In the genomic region with DNA sequence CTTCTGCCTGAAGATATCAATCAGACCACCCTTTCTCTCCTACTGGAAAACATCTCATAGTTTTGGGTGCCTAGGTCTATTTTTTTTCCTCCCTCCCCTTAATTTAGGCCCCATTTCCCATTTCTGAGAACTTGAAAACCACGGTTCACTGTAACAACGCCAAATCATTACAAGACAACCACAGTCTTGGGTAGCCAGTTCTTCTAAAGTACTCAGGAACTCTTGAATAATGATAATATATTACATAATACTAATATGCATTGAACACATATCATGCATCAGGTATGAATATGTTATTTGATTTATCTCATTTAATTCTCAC, we compare ENCODE assay signal across 22 cellular contexts.
DNase-seq lines count a peak whose midpoint lies in the region; ATAC-seq, FAIRE-seq and TF ChIP-seq lines count a peak whose summit lies in the region.
"Had no signal": no experiment of that assay in that cellular context is flagged by ENCODE, and none has a peak within 500 bp of the region (broad histone marks: within the 10 kb centered on the region; RNA-seq: fewer than 3 reads in every experiment).

No MANE protein-coding gene starts in this region.

- H3K27me3 Mint-ChIP-seq in activated CD4-positive, alpha-beta memory T cell treated with anti-CD3 and anti-CD28 coated beads, Interleukin-2, amount 10 ng/mL, durations not matched to agents 7 days and 5 days, result peaks cover 5% of the 10 kb centered on the region
- H3K27me3 Mint-ChIP-seq: activated T-helper 17 cell treated with anti-CD3 and anti-CD28 coated beads, Interleukin-2, amount 50 U/mL, for 72 hours; CD8-positive, alpha-beta memory T cell; IgD-negative memory B cell; memory B cell had no signal

- no peaks in the 10 kb centered on the region for H3K9me3 ChIP-seq in OCI-LY7 (ENCODE audit: low read length)
- no peaks in the 10 kb centered on the region for H3K9me3 ChIP-seq in lower lobe of right lung
- H3K9me3 ChIP-seq: esophagus muscularis mucosa, heart left ventricle, uterus had no signal

- CTCF ChIA-PET in OCI-LY7 (lab: Charles Lee; ENCODE audit: unreplicated experiment), result interaction anchor here (0.9 kb wide), 1 partner anchor 18 kb away, joined by 4 read pairs; no protein-coding TSS in a partner anchor
- CTCF ChIA-PET in activated CD4-positive, alpha-beta memory T cell treated with anti-CD3 and anti-CD28 coated beads, Interleukin-2, amount 10 ng/mL, durations not matched to agents 7 days and 5 days (lab: Charles Lee), result interaction anchor here (0.8 to 2.2 kb wide), 2 partner anchors 9 to 18 kb away, joined by 3 to 8 read pairs; no protein-coding TSS in a partner anchor

- peaks cover 38% of the 10 kb centered on the region for H3K4me1 Mint-ChIP-seq in activated CD4-positive, alpha-beta memory T cell treated with anti-CD3 and anti-CD28 coated beads, Interleukin-2, amount 10 ng/mL, durations not matched to agents 7 days and 5 days

- H3K36me3 ChIP-seq in OCI-LY7 (ENCODE audit: insufficient read depth, low read length), result no peaks in the 10 kb centered on the region
- H3K36me3 ChIP-seq in lower lobe of right lung, result no peaks in the 10 kb centered on the region
- H3K36me3 ChIP-seq: esophagus muscularis mucosa, heart left ventricle, neural progenitor cell, uterus had no signal

- H3K27ac Mint-ChIP-seq in activated CD4-positive, alpha-beta memory T cell treated with anti-CD3 and anti-CD28 coated beads, Interleukin-2, amount 10 ng/mL, durations not matched to agents 7 days and 5 days, result no peak overlapping the region
- H3K27ac Mint-ChIP-seq: activated T-helper 17 cell treated with anti-CD3 and anti-CD28 coated beads, Interleukin-2, amount 50 U/mL, for 72 hours; memory B cell; neural progenitor cell; stimulated activated naive CD8-positive, alpha-beta T cell treated with anti-CD3 and anti-CD28 coated beads, Interleukin-15, amount 100 ng/mL, for 72 hours had no signal

- POLR2A ChIA-PET in OCI-LY7 (lab: Charles Lee), result interaction anchor here (0.8 to 2.4 kb wide), 7 partner anchors 20 to 197 kb away, joined by 3 to 12 read pairs (median 3); partner anchors contain the start of gene EGR2
- POLR2A ChIA-PET in activated CD4-positive, alpha-beta memory T cell treated with anti-CD3 and anti-CD28 coated beads, Interleukin-2, amount 10 ng/mL, durations not matched to agents 7 days and 5 days (lab: Charles Lee), result interaction anchor here (0.7 to 1.3 kb wide), 4 partner anchors 114 to 513 kb away, joined by 3 to 5 read pairs (median 4); partner anchors contain the start of genes ADO and NRBF2

- DNase-seq in AG10803 (ENCODE audit: low read depth) (peak; percentile 46), GM19239 (ENCODE audit: insufficient read length, low spot score) (no peak), OCI-LY7 (ENCODE audit: low spot score) (no peak), lower lobe of right lung (no peak), germinal center (ENCODE audit: low spot score) (no peak)
- DNase-seq in activated CD4-positive, alpha-beta memory T cell treated with anti-CD3 and anti-CD28 coated beads, Interleukin-2, amount 10 ng/mL, durations not matched to agents 7 days and 5 days, result no peak
- DNase-seq in activated CD4-positive, alpha-beta T cell treated with anti-CD3 and anti-CD28 coated beads, Interleukin-2, amount 50 U/mL, for 1 hour, result no peak
- DNase-seq: CD8-positive, alpha-beta memory T cell; central memory CD4-positive, alpha-beta T cell; effector CD4-positive, alpha-beta T cell; NCI-H1092 treated with DMSO at 0.1 percent for 48 hours; RPMI8226; stimulated activated naive CD8-positive, alpha-beta T cell treated with anti-CD3 and anti-CD28 coated beads, Interleukin-15, amount 100 ng/mL, for 72 hours; T-helper 1 cell; uterus had no signal

- H3K4me3 Mint-ChIP-seq in activated CD4-positive, alpha-beta memory T cell treated with anti-CD3 and anti-CD28 coated beads, Interleukin-2, amount 10 ng/mL, durations not matched to agents 7 days and 5 days, result no peak overlapping the region
- H3K4me3 Mint-ChIP-seq: activated T-helper 17 cell treated with anti-CD3 and anti-CD28 coated beads, Interleukin-2, amount 50 U/mL, for 72 hours; memory B cell; neural progenitor cell; stimulated activated naive CD8-positive, alpha-beta T cell treated with anti-CD3 and anti-CD28 coated beads, Interleukin-15, amount 100 ng/mL, for 72 hours had no signal

- H3K9me3 Mint-ChIP-seq in activated CD4-positive, alpha-beta memory T cell treated with anti-CD3 and anti-CD28 coated beads, Interleukin-2, amount 10 ng/mL, durations not matched to agents 7 days and 5 days, result no peaks in the 10 kb centered on the region
- H3K9me3 Mint-ChIP-seq: activated T-helper 17 cell treated with anti-CD3 and anti-CD28 coated beads, Interleukin-2, amount 50 U/mL, for 72 hours; CD8-positive, alpha-beta memory T cell; memory B cell; neural progenitor cell had no signal

- peaks cover 46% of the 10 kb centered on the region for H3K4me1 ChIP-seq in OCI-LY7 (ENCODE audit: insufficient read depth, low read length, poor library complexity, severe bottlenecking)
- peaks cover 29% of the 10 kb centered on the region for H3K4me1 ChIP-seq in lower lobe of right lung
- H3K4me1 ChIP-seq: esophagus muscularis mucosa, neural progenitor cell, uterus had no signal

- H3K4me2 ChIP-seq in OCI-LY7 (ENCODE audit: low read length), result peak overlapping the region; percentile 25
- H3K4me2 ChIP-seq: neural progenitor cell had no signal

- H3K9me2 ChIP-seq in OCI-LY7 (ENCODE audit: insufficient read depth, low read length), result no peaks in the 10 kb centered on the region

- peak; percentile 63 for FAIRE-seq in GM19239 (lab: Jason Lieb, UNC)

- H3K4me3 ChIP-seq in AG10803 (ENCODE audit: low read length) (no peak overlapping the region), OCI-LY7 (ENCODE audit: low read depth, low read length, poor library complexity, severe bottlenecking) (no peak overlapping the region), lower lobe of right lung (no peak overlapping the region)
- H3K4me3 ChIP-seq: esophagus muscularis mucosa, heart left ventricle, neural progenitor cell, uterus had no signal

- H3K36me3 Mint-ChIP-seq in activated CD4-positive, alpha-beta memory T cell treated with anti-CD3 and anti-CD28 coated beads, Interleukin-2, amount 10 ng/mL, durations not matched to agents 7 days and 5 days (ENCODE audit: low read depth), result no peaks in the 10 kb centered on the region
- H3K36me3 Mint-ChIP-seq: memory B cell, neural progenitor cell had no signal

- no peaks in the 10 kb centered on the region for H3K79me2 ChIP-seq in OCI-LY7 (ENCODE audit: insufficient read depth, low read depth, low read length)

- no TSS peak for BruUV-seq in OCI-LY7 (replicated peaks; lab: Mats Ljungman, UMichigan)

- TF ChIP-seq CTCF in AG10803 (conservative IDR thresholded peaks at IDR 0.05; ENCODE audit: low read length), result no peak
- TF ChIP-seq CTCF in OCI-LY7 (conservative IDR thresholded peaks at IDR 0.05; ENCODE audit: low read length), result no peak
- TF ChIP-seq CTCF in lower lobe of right lung (IDR thresholded peaks at IDR 0.05), result no peak

- H3K27ac ChIP-seq in OCI-LY7 (ENCODE audit: low read depth, low read length, poor library complexity, severe bottlenecking) (no peak overlapping the region), lower lobe of right lung (peak overlapping the region; percentile 56)
- H3K27ac ChIP-seq: esophagus muscularis mucosa, neural progenitor cell, uterus had no signal

- H3K27me3 ChIP-seq in lower lobe of right lung (ENCODE audit: low read depth), result no peaks in the 10 kb centered on the region
- H3K27me3 ChIP-seq: esophagus muscularis mucosa, heart left ventricle, neural progenitor cell, uterus had no signal

- intact Hi-C loops in OCI-LY7 (cut with micrococcal nuclease; ENCODE audit: unreplicated experiment), result no loop called here
- intact Hi-C loops in lower lobe of right lung (cut with DNase I), result no loop called here

- H4K20me1 ChIP-seq in OCI-LY7 (ENCODE audit: insufficient read depth, low read length), result no peaks in the 10 kb centered on the region

- H2AFZ ChIP-seq in OCI-LY7 (ENCODE audit: low read length), result peak overlapping the region; percentile 79
- H2AFZ ChIP-seq: neural progenitor cell had no signal

- ATAC-seq in lower lobe of right lung (peak; percentile 29 to 52), HG02981 (IDR thresholded peaks at IDR 0.05; ENCODE audit: unreplicated experiment) (no peak)
- ATAC-seq: activated T-helper 17 cell treated with anti-CD3 and anti-CD28 coated beads, Interleukin-2, amount 50 U/mL, for 72 hours; stimulated activated naive CD8-positive, alpha-beta T cell treated with anti-CD3 and anti-CD28 coated beads, Interleukin-15, amount 100 ng/mL, for 72 hours had no signal
